Comparison of ENCODE assay signal across 1 cellular context in the genomic region with DNA sequence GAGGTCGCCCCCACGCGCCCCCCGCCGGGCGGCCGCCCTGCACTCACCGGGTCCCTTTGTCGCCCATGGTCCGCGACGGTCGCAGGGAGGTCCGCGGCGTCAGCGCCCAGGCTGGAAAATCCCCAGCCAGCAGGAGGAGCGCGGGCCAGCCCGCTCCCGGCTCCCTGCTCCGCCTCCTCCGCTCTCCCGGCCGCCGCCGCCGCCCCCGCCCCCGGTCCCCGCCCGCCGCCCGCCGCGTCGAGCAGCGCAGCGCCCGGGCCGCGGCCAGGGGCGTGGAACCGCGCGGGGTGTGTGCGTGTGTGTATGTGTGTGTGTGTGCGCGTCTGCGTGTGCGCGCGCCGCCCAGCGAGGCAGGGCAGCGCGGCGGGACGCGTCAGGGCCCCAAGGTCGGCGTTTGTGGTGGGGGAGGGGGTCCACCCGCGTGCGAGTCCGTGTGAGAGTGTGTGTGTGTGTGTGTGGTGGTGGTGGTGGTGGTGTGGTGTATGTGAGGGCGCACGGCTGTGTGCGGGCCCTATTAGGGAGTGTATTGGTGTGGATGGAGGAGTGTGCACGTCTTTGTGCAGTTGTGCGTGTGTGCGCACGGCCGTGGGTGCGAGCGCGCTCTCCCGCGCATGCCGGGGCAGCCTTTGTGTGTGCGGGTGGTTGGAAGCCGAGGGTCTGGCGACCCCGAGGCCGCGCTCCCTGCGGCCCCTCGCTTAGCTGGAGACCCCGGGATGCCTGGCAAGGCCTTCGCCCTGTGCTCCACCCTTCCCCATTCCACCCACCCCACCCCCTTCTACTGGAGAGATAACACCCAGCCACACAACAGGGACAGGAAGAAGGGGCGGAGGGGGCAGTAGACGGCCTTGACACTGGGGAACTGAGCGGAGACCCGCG.
TF ChIP-seq lines count a peak whose summit lies in the region.

A gene (minus strand): TSS at position 121 of the 876 bp plus-strand sequence. CDS start 54 bp downstream, at position 67.

TF ChIP-seq in HepG2, 621 proteins besides CTCF, POLR2A, EP300 and RAD21 (continued from another document):
- TF ChIP-seq, protein P1, sequence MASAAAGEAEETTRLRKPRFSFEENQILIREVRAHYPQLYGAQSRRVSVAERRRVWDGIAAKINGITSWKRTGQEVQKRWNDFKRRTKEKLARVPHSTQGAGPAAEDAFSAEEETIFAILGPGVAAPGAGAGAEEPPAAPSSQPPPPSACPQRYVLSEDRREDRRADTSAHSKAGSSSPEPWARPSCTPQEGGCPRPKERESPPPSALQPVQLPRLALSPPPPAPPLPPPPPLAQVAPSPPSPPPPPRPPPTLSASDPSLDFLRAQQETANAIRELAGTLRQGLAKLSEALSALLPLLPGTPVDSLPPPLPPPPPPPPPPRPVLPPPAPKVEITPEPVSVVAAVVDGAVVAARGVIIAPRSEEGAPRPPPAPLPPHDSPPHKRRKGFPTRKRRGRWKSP (CRISPR knock-in tag; IDR thresholded peaks at IDR 0.05) = peak; percentile 34; the same call in 1 of the 2 replicates
- TF ChIP-seq STAG1 (CRISPR knock-in tag; IDR thresholded peaks at IDR 0.05) (no peak), CBFB (CRISPR knock-in tag; IDR thresholded peaks at IDR 0.05) (0 out of 2 replicates have a peak, but pooled peaks have one; percentile 48), DNMT1 (CRISPR knock-in tag; IDR thresholded peaks at IDR 0.05) (no peak), KLF13 (CRISPR knock-in tag; IDR thresholded peaks at IDR 0.05) (peak; percentile 73; the same call in 1 of the 2 replicates), ZNF775 (CRISPR knock-in tag; IDR thresholded peaks at IDR 0.05; ENCODE audit: borderline replicate concordance) (0 out of 2 replicates have a peak, but pooled peaks have one; percentile 75), ZNF703 (CRISPR knock-in tag; IDR thresholded peaks at IDR 0.05; ENCODE audit: borderline replicate concordance) (no peak), RXRA (CRISPR knock-in tag; IDR thresholded peaks at IDR 0.05) (peak; percentile 75; the same call in 1 of the 2 replicates), ZNF737 (CRISPR knock-in tag; IDR thresholded peaks at IDR 0.05; ENCODE audit: borderline replicate concordance) (no peak), MTA1 (CRISPR knock-in tag; IDR thresholded peaks at IDR 0.05; ENCODE audit: borderline replicate concordance) (0 out of 2 replicates have a peak, but pooled peaks have one; percentile 77), KAT2B (IDR thresholded peaks at IDR 0.05; ENCODE audit: borderline replicate concordance, low read depth, low read length) (no peak)
- TF ChIP-seq, protein P2, sequence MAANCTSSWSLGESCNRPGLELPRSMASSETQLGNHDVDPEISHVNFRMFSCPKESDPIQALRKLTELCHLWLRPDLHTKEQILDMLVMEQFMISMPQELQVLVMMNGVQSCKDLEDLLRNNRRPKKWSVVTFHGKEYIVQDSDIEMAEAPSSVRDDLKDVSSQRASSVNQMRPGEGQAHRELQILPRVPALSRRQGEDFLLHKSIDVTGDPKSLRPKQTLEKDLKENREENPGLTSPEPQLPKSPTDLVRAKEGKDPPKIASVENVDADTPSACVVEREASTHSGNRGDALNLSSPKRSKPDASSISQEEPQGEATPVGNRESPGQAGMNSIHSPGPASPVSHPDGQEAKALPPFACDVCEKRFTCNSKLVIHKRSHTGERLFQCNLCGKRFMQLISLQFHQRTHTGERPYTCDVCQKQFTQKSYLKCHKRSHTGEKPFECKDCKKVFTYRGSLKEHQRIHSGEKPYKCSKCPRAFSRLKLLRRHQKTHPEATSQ (CRISPR knock-in tag; IDR thresholded peaks at IDR 0.05; ENCODE audit: borderline replicate concordance) = no peak
- TF ChIP-seq, protein P3, sequence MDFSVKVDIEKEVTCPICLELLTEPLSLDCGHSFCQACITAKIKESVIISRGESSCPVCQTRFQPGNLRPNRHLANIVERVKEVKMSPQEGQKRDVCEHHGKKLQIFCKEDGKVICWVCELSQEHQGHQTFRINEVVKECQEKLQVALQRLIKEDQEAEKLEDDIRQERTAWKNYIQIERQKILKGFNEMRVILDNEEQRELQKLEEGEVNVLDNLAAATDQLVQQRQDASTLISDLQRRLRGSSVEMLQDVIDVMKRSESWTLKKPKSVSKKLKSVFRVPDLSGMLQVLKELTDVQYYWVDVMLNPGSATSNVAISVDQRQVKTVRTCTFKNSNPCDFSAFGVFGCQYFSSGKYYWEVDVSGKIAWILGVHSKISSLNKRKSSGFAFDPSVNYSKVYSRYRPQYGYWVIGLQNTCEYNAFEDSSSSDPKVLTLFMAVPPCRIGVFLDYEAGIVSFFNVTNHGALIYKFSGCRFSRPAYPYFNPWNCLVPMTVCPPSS (IDR thresholded peaks at IDR 0.05) = no peak
- TF ChIP-seq, protein P4, sequence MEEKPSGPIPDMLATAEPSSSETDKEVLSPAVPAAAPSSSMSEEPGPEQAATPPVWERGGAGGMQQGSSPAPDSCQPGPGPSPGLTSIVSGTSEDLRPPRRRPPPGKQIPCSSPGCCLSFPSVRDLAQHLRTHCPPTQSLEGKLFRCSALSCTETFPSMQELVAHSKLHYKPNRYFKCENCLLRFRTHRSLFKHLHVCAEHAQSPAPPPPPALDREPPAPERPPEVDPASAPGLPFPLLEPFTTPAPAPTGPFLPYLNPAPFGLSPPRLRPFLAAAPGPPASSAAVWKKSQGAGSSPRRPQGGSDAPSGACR (CRISPR knock-in tag; IDR thresholded peaks at IDR 0.05) = no peak
- TF ChIP-seq, protein P5, sequence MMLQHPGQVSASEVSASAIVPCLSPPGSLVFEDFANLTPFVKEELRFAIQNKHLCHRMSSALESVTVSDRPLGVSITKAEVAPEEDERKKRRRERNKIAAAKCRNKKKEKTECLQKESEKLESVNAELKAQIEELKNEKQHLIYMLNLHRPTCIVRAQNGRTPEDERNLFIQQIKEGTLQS (CRISPR knock-in tag; IDR thresholded peaks at IDR 0.05) = no peak
- TF ChIP-seq, protein P6, sequence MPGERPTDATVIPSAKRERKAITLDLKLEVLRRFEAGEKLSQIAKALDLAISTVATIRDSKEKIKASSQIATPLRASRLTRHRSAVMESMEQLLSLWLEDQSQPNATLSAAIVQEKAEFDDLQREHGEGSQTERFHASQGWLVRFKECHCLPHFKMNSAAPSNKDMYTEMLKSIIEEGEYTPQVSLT (CRISPR knock-in tag; IDR thresholded peaks at IDR 0.05; ENCODE audit: borderline replicate concordance, low read depth) = no peak; the same call in 1 of the 2 replicates
- TF ChIP-seq, protein P7, sequence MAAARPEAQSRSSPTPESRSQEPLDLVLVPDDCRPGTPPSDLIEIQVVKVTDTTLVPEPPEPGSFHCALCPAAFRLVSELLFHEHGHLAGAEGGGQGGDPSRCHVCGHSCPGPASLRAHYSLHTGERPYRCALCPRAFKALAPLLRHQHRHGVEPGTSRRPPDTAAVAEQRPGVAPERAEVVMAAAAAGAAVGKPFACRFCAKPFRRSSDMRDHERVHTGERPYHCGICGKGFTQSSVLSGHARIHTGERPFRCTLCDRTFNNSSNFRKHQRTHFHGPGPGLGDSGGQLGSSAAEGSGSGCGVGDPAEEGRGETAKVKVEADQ (CRISPR knock-in tag; IDR thresholded peaks at IDR 0.05; ENCODE audit: borderline replicate concordance) = no peak
- TF ChIP-seq, protein P8, sequence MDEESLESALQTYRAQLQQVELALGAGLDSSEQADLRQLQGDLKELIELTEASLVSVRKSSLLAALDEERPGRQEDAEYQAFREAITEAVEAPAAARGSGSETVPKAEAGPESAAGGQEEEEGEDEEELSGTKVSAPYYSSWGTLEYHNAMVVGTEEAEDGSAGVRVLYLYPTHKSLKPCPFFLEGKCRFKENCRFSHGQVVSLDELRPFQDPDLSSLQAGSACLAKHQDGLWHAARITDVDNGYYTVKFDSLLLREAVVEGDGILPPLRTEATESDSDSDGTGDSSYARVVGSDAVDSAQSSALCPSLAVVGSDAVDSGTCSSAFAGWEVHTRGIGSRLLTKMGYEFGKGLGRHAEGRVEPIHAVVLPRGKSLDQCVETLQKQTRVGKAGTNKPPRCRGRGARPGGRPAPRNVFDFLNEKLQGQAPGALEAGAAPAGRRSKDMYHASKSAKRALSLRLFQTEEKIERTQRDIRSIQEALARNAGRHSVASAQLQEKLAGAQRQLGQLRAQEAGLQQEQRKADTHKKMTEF (CRISPR knock-in tag; IDR thresholded peaks at IDR 0.05) = 0 out of 2 replicates have a peak, but pooled peaks have one; percentile 71
- TF ChIP-seq, protein P9, sequence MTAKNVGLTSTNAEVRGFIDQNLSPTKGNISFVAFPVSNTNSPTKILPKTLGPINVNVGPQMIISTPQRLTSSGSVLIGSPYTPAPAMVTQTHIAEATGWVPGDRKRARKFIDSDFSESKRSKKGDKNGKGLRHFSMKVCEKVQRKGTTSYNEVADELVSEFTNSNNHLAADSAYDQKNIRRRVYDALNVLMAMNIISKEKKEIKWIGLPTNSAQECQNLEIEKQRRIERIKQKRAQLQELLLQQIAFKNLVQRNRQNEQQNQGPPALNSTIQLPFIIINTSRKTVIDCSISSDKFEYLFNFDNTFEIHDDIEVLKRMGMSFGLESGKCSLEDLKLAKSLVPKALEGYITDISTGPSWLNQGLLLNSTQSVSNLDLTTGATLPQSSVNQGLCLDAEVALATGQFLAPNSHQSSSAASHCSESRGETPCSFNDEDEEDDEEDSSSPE (CRISPR knock-in tag; IDR thresholded peaks at IDR 0.05) = peak; percentile 62; the same call in 1 of the 2 replicates
- TF ChIP-seq, protein P10, sequence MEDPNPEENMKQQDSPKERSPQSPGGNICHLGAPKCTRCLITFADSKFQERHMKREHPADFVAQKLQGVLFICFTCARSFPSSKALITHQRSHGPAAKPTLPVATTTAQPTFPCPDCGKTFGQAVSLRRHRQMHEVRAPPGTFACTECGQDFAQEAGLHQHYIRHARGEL (CRISPR knock-in tag; IDR thresholded peaks at IDR 0.05) = no peak
